Comparison of ENCODE assay signal across 8 cellular contexts in the genomic region with DNA sequence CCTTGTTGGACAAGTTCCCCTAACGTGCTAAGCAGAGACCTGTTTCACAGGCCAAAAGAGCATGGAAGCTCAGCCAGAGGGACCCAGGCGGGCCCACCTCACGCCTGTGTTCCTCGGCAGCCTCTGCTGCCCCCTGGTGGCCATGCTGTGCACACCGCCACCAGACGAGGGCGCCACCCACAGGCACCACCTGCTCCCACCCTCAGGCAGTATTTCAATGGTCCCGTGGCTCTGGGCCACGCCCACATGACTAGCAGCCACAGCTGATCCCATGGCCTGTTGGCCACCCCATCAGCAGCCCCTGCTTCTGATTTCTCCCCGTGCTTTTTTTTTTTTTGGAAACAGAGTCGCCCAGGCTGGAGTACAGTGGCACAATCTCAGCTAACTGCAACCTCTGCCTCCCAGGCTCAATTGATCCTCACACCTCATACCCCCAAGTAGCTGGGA. TPM values are rescaled to one million over a fixed set of nuclear protein-coding genes. Genes with fewer than 3 reads are reported as not detected.
DNase-seq lines count a peak whose midpoint lies in the region; ATAC-seq and TF ChIP-seq lines count a peak whose summit lies in the region.

No MANE protein-coding gene starts in this region.

- WGBS in lung, 2 donors = 7 to 11% methylated on average over 10 to 11 of the region's 11 CpGs

- H3K4me3 Mint-ChIP-seq in activated CD4-positive, alpha-beta memory T cell treated with anti-CD3 and anti-CD28 coated beads for 36 hours = no peak overlapping the region

- peaks cover 3% of the 10 kb centered on the region for H3K4me1 Mint-ChIP-seq in activated CD4-positive, alpha-beta memory T cell treated with anti-CD3 and anti-CD28 coated beads for 36 hours (ENCODE audit: low read depth)

- H3K27ac ChIP-seq in AG04450 (ENCODE audit: low read depth, low read length) = no peak overlapping the region
- H3K27ac ChIP-seq in lung (ENCODE audit: low read depth in 1 of 2, low read length in 1 of 2) = no peak overlapping the region

- H3K9me3 ChIP-seq in AG04450 (ENCODE audit: control insufficient read depth, insufficient read depth, low read length) = no peaks in the 10 kb centered on the region; the same call in 1 of the 2 replicates
- H3K9me3 ChIP-seq in lung (ENCODE audit: control insufficient read depth in 2 of 2, insufficient read depth in 1 of 2, low read length in 1 of 2) = no peaks in the 10 kb centered on the region

- peaks cover 15% of the 10 kb centered on the region for H3K36me3 Mint-ChIP-seq in activated CD4-positive, alpha-beta memory T cell treated with anti-CD3 and anti-CD28 coated beads for 36 hours

- peaks cover 0 to 2% of the 10 kb centered on the region in 2 donors for H3K4me1 ChIP-seq in lung (ENCODE audit: control insufficient read depth in 2 of 2, insufficient read depth in 2 of 2, low read length in 2 of 2)

- POLR2A ChIA-PET in AG04450 (lab: Yijun Ruan, JAX) = interaction anchor here (0.6 to 1.8 kb wide), 6 partner anchors 10 to 550 kb away, joined by 3 to 9 read pairs (median 4); partner anchors contain the start of gene RHBDF1
- POLR2A ChIA-PET in activated CD4-positive, alpha-beta memory T cell treated with anti-CD3 and anti-CD28 coated beads for 36 hours (lab: Charles Lee) = interaction anchor here (0.7 to 1.9 kb wide), 3 partner anchors 10 to 31 kb away, joined by 3 to 5 read pairs (median 3); no protein-coding TSS in a partner anchor

- no peak for DNase-seq in AG04450 (ENCODE audit: low read depth, low spot score)
- DNase-seq in NCI-H82 treated with DMSO at 0.1 percent for 48 hours (lab: John Stamatoyannopoulos, UW; ENCODE audit: unreplicated experiment) = peak; percentile 40
- DNase-seq in activated CD4-positive, alpha-beta memory T cell treated with anti-CD3 and anti-CD28 coated beads for 36 hours = peak; percentile 94
- peak; percentile 94 for DNase-seq in dermis blood vessel endothelial cell
- DNase-seq in lung (ENCODE audit: low spot score) = peak; percentile 86
- DNase-seq in stimulated activated CD8-positive, alpha-beta memory T cell treated with anti-CD3 and anti-CD28 coated beads, Interleukin-15, amount 100 ng/mL, for 4 hours (ENCODE audit: low read depth in 2 of 2) = peak; percentile 77

- TF ChIP-seq CTCF in AG04450 (IDR thresholded peaks at IDR 0.05; ENCODE audit: low read depth, low read length) = peak; percentile 99
- TF ChIP-seq CTCF in lung (IDR thresholded peaks at IDR 0.05; ENCODE audit: control extremely low read depth, extremely low read depth) = peak; percentile 100

- no peaks in the 10 kb centered on the region for H3K27me3 Mint-ChIP-seq in activated CD4-positive, alpha-beta memory T cell treated with anti-CD3 and anti-CD28 coated beads for 36 hours

- H3K27ac Mint-ChIP-seq in activated CD4-positive, alpha-beta memory T cell treated with anti-CD3 and anti-CD28 coated beads for 36 hours = no peak overlapping the region

- intact Hi-C loops in activated CD4-positive, alpha-beta memory T cell treated with anti-CD3 and anti-CD28 coated beads for 36 hours (cut with micrococcal nuclease) = loop anchor here (1.0 kb wide), 1 partner anchor 32 kb away; no protein-coding TSS in a partner anchor

- H3K4me3 ChIP-seq in AG04450 (ENCODE audit: low read depth, low read length) (no peak overlapping the region), lung (no peak overlapping the region)

- H3K27me3 ChIP-seq in AG04450 (ENCODE audit: control insufficient read depth, insufficient read depth, low read length) (no peaks in the 10 kb centered on the region), lung (ENCODE audit: control insufficient read depth, insufficient read depth) (no peaks in the 10 kb centered on the region)

- no peaks in the 10 kb centered on the region for H3K9me3 Mint-ChIP-seq in activated CD4-positive, alpha-beta memory T cell treated with anti-CD3 and anti-CD28 coated beads for 36 hours

- ATAC-seq in GM18511 (IDR thresholded peaks at IDR 0.05; ENCODE audit: unreplicated experiment) (peak; percentile 67), HG03439 (IDR thresholded peaks at IDR 0.05; ENCODE audit: unreplicated experiment) (peak; percentile 67), lung (ENCODE audit: insufficient read depth, low FRiP score) (peak; percentile 84)

- H3K36me3 ChIP-seq in lung (ENCODE audit: control insufficient read depth in 2 of 2, insufficient read depth in 2 of 2, low read length in 2 of 2) = peaks cover 0 to 23% of the 10 kb centered on the region in 2 donors

- CTCF ChIA-PET in AG04450 (lab: Charles Lee) = interaction anchor here (0.6 to 6.2 kb wide), 27 partner anchors 10 to 404 kb away, joined by 3 to 242 read pairs (median 4); partner anchors contain the start of genes HBQ1, NPRL3 and RHBDF1
- CTCF ChIA-PET in activated CD4-positive, alpha-beta memory T cell treated with anti-CD3 and anti-CD28 coated beads for 36 hours (lab: Charles Lee) = interaction anchor here (0.6 to 12.2 kb wide), 27 partner anchors 11 to 285 kb away, joined by 3 to 384 read pairs (median 5); partner anchors contain the start of genes HBQ1, MPG, MRPL28 and PGAP6

RNA-seq across cellular contexts. Expression of gene MPG, which starts 18.9 kb away (rescaled TPM):
- polyA plus RNA-seq in AG04450 (2011; rRNA removed) (47.3 and 78.3 TPM in 2 replicates), lung (100 to 1,000 TPM in 1 of 2 donors, 10 to 100 TPM in 1; 81.4 to 101 TPM)
- polyA minus RNA-seq in AG04450 (2011; rRNA and poly(A)+ RNA removed) = 16.1 and 24.4 TPM in 2 replicates
- total RNA-seq in activated CD4-positive, alpha-beta memory T cell treated with anti-CD3 and anti-CD28 coated beads for 36 hours = 10 to 100 TPM; 53.1 to 58.7 TPM
- total RNA-seq in dermis blood vessel endothelial cell (121 and 199 TPM in 2 replicates), lung (10 to 100 TPM; 61.1 to 77.8 TPM)

RNA-seq across cellular contexts. Expression of gene RHBDF1, which starts 24.5 kb away (rescaled TPM):
- 50.2 and 61.7 TPM in 2 replicates for polyA plus RNA-seq in AG04450 (2011; rRNA removed)
- 28.0 and 40.9 TPM in 2 replicates for polyA minus RNA-seq in AG04450 (2011; rRNA and poly(A)+ RNA removed)
- under 1 TPM in 1 of 2 experiments, not detected in 1; 0.43 TPM for total RNA-seq in activated CD4-positive, alpha-beta memory T cell treated with anti-CD3 and anti-CD28 coated beads for 36 hours
- total RNA-seq in dermis blood vessel endothelial cell = 30.1 and 32.1 TPM in 2 replicates
- total RNA-seq in lung = 10 to 100 TPM; 28.5 to 31.4 TPM
- 10 to 100 TPM; 26.6 to 51.2 TPM for polyA plus RNA-seq in lung

RNA-seq across cellular contexts. Expression of gene NPRL3, which starts 41.5 kb away (rescaled TPM):
- 11.0 and 14.9 TPM in 2 replicates for polyA plus RNA-seq in AG04450 (2011; rRNA removed)
- 17.8 and 27.6 TPM in 2 replicates for polyA minus RNA-seq in AG04450 (2011; rRNA and poly(A)+ RNA removed)
- total RNA-seq in activated CD4-positive, alpha-beta memory T cell treated with anti-CD3 and anti-CD28 coated beads for 36 hours = 10 to 100 TPM; 36.6 to 42.9 TPM
- total RNA-seq in dermis blood vessel endothelial cell = 9.5 and 17.8 TPM in 2 replicates
- 10 to 100 TPM; 21.3 to 34.8 TPM for total RNA-seq in lung
- 10 to 100 TPM; 15.6 to 22.7 TPM for polyA plus RNA-seq in lung

RNA-seq across cellular contexts. Expression of gene SNRNP25, which starts 43.3 kb away (rescaled TPM):
- polyA plus RNA-seq in AG04450 (2011; rRNA removed) (38.8 and 42.3 TPM in 2 replicates), lung (10 to 100 TPM; 23.8 to 30.9 TPM)
- polyA minus RNA-seq in AG04450 (2011; rRNA and poly(A)+ RNA removed) = 13.1 and 13.4 TPM in 2 replicates
- 10 to 100 TPM; 48.5 to 51.1 TPM for total RNA-seq in activated CD4-positive, alpha-beta memory T cell treated with anti-CD3 and anti-CD28 coated beads for 36 hours
- total RNA-seq in dermis blood vessel endothelial cell (17.9 and 25.9 TPM in 2 replicates), lung (10 to 100 TPM; 10.3 to 17.9 TPM)

RNA-seq across cellular contexts. Expression of gene POLR3K, which starts 43.5 kb away (rescaled TPM):
- polyA plus RNA-seq in AG04450 (2011; rRNA removed) = 13.7 and 14.4 TPM in 2 replicates
- polyA minus RNA-seq in AG04450 (2011; rRNA and poly(A)+ RNA removed) = 9.6 and 12.3 TPM in 2 replicates
- 10 to 100 TPM; 39.9 to 45.3 TPM for total RNA-seq in activated CD4-positive, alpha-beta memory T cell treated with anti-CD3 and anti-CD28 coated beads for 36 hours
- total RNA-seq in dermis blood vessel endothelial cell = 6.3 and 6.6 TPM in 2 replicates
- total RNA-seq in lung = 10 to 100 TPM in 1 of 2 donors, 1 to 10 TPM in 1; 4.8 to 12.9 TPM
- polyA plus RNA-seq in lung = 10 to 100 TPM; 11.1 to 15.7 TPM

Comparison
In these comparisons a context has a peak if more than half of its experiments do, and no peak if none do; other contexts are left out.
1. RNA of gene RHBDF1, which starts 24.5 kb away (total RNA-seq): 28.5 to 31.4 TPM in lung and 30.1 to 32.1 TPM in dermis blood vessel endothelial cell; 0.43 TPM in activated CD4-positive, alpha-beta memory T cell treated with anti-CD3 and anti-CD28 coated beads for 36 hours; every median in the first group is over 10 times any median in the second.
2. Peak in every context shown above with its lines, with median percentiles within 50 percentile points of each other: ATAC-seq.